12 cellular contexts compared by ENCODE assay signal in the genomic region with DNA sequence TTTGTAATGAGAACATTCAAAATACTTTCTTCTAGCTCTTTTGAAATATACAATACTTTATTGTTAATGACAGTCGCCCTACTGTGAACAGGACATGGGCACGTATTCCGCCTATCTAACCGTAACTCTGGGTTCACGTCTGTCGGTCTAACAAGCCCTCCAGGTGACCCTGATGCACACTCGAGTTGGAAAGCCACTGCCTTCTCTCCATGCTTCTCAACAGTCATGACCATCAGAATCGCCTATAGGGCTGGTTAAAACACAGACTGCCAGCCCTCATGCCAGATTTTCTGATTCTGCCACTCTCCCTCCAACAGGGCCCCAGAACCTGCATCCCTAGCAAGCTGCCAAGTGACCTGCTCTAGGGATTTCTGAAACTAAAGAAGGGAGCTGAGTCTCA.
DNase-seq lines count a peak whose midpoint lies in the region; ATAC-seq, FAIRE-seq and TF ChIP-seq lines count a peak whose summit lies in the region.
"Had no signal": no experiment of that assay in that cellular context is flagged by ENCODE, and none has a peak within 500 bp of the region (broad histone marks: within the 10 kb centered on the region; RNA-seq: fewer than 3 reads in every experiment).

No MANE protein-coding gene starts in this region.

- peaks cover 65% of the 10 kb centered on the region for H3K79me2 ChIP-seq in hepatocyte

- no peaks in the 10 kb centered on the region for H3K36me3 ChIP-seq in gastroesophageal sphincter
- no peaks in the 10 kb centered on the region for H3K36me3 ChIP-seq in hepatocyte (replicated peaks; ENCODE audit: insufficient read depth, low read depth)
- H3K36me3 ChIP-seq: HAP-1 had no signal

- no peaks in the 10 kb centered on the region for H4K20me1 ChIP-seq in hepatocyte (ENCODE audit: insufficient read depth, poor library complexity, severe bottlenecking)

- no peak for TF ChIP-seq POLR2A in gastroesophageal sphincter (IDR thresholded peaks at IDR 0.05)

- H3K27me3 Mint-ChIP-seq in T-helper 2 cell treated with Interferon-gamma antibody and Interleukin-4, amounts not matched to agents 5 μg/mL and 100 μg/mL, for 36 hours (ENCODE audit: low read depth), result no peaks in the 10 kb centered on the region
- no peaks in the 10 kb centered on the region for H3K27me3 Mint-ChIP-seq in activated CD4-positive, alpha-beta memory T cell treated with anti-CD3 and anti-CD28 coated beads, Interleukin-2, amount 10 ng/mL, durations not matched to agents 7 days and 5 days
- H3K27me3 Mint-ChIP-seq in stimulated activated naive CD8-positive, alpha-beta T cell treated with anti-CD3 and anti-CD28 coated beads, Interleukin-15, Interleukin-2, amounts not matched to agents 100 ng/mL and 50 ng/mL, for 24 hours, result no peaks in the 10 kb centered on the region

- no peak for TF ChIP-seq CTCF in gastroesophageal sphincter (IDR thresholded peaks at IDR 0.05)
- TF ChIP-seq CTCF in hepatocyte (IDR thresholded peaks at IDR 0.05; ENCODE audit: poor library complexity), result no peak

- H3K4me1 ChIP-seq in gastroesophageal sphincter (peaks cover 0 to 75% (median 14%) of the 10 kb centered on the region in 3 donors), hepatocyte (ENCODE audit: insufficient read depth) (no peaks in the 10 kb centered on the region)
- H3K4me1 ChIP-seq: HAP-1 had no signal

- H3K27ac ChIP-seq in gastroesophageal sphincter, result peak overlapping the region in 3 of 4 donors; percentile 13 to 58 (median 56)
- H3K27ac ChIP-seq in hepatocyte, result no peak overlapping the region

- H3K9me3 ChIP-seq in gastroesophageal sphincter (no peaks in the 10 kb centered on the region), hepatocyte (ENCODE audit: low read depth) (no peaks in the 10 kb centered on the region)
- H3K9me3 ChIP-seq: HAP-1 had no signal

- H3K4me3 ChIP-seq in gastroesophageal sphincter, result no peak overlapping the region
- H3K4me3 ChIP-seq in hepatocyte, result no peak overlapping the region
- H3K4me3 ChIP-seq: HAP-1 had no signal

- POLR2A ChIA-PET in activated CD4-positive, alpha-beta memory T cell treated with anti-CD3 and anti-CD28 coated beads, Interleukin-2, amount 10 ng/mL, durations not matched to agents 7 days and 5 days (lab: Charles Lee), result interaction anchor here (0.8 to 2.7 kb wide), 7 partner anchors 9 to 380 kb away, joined by 3 to 30 read pairs (median 3); no protein-coding TSS in a partner anchor

- H3K9me2 ChIP-seq in hepatocyte (replicated peaks; ENCODE audit: insufficient read depth), result no peaks in the 10 kb centered on the region

- peak overlapping the region; percentile 99 for H3K27ac Mint-ChIP-seq in T-helper 2 cell treated with Interferon-gamma antibody and Interleukin-4, amounts not matched to agents 5 μg/mL and 100 μg/mL, for 36 hours
- H3K27ac Mint-ChIP-seq in activated CD4-positive, alpha-beta memory T cell treated with anti-CD3 and anti-CD28 coated beads, Interleukin-2, amount 10 ng/mL, durations not matched to agents 7 days and 5 days, result peak overlapping the region; percentile 99
- H3K27ac Mint-ChIP-seq in stimulated activated naive CD8-positive, alpha-beta T cell treated with anti-CD3 and anti-CD28 coated beads, Interleukin-15, Interleukin-2, amounts not matched to agents 100 ng/mL and 50 ng/mL, for 24 hours, result peak overlapping the region; percentile 100

- 89 to 100% methylated on average over 7 to 8 of the region's 8 CpGs for WGBS in gastroesophageal sphincter (ENCODE audit: low coverage in 1 of 2), 2 donors
- WGBS in hepatocyte (ENCODE audit: low lambda C conversion rate, missing lambda C conversion rate), result 96% methylated on average over 8 of the region's 8 CpGs

- peaks cover 83% of the 10 kb centered on the region for H3K4me1 Mint-ChIP-seq in T-helper 2 cell treated with Interferon-gamma antibody and Interleukin-4, amounts not matched to agents 5 μg/mL and 100 μg/mL, for 36 hours (ENCODE audit: low read depth)
- peaks cover 85% of the 10 kb centered on the region for H3K4me1 Mint-ChIP-seq in activated CD4-positive, alpha-beta memory T cell treated with anti-CD3 and anti-CD28 coated beads, Interleukin-2, amount 10 ng/mL, durations not matched to agents 7 days and 5 days
- H3K4me1 Mint-ChIP-seq in stimulated activated naive CD8-positive, alpha-beta T cell treated with anti-CD3 and anti-CD28 coated beads, Interleukin-15, Interleukin-2, amounts not matched to agents 100 ng/mL and 50 ng/mL, for 24 hours (ENCODE audit: low read depth), result peaks cover 99% of the 10 kb centered on the region

- no peak overlapping the region for H2AFZ ChIP-seq in hepatocyte

- no peak for FAIRE-seq in frontal cortex (lab: Jason Lieb, UNC)
- FAIRE-seq: A204.1 had no signal

- TF ChIP-seq EP300 in gastroesophageal sphincter (IDR thresholded peaks at IDR 0.05), result no peak

- no peak for ATAC-seq in gastroesophageal sphincter

- no peaks in the 10 kb centered on the region for H3K9me3 Mint-ChIP-seq in T-helper 2 cell treated with Interferon-gamma antibody and Interleukin-4, amounts not matched to agents 5 μg/mL and 100 μg/mL, for 36 hours
- no peaks in the 10 kb centered on the region for H3K9me3 Mint-ChIP-seq in activated CD4-positive, alpha-beta memory T cell treated with anti-CD3 and anti-CD28 coated beads, Interleukin-2, amount 10 ng/mL, durations not matched to agents 7 days and 5 days
- H3K9me3 Mint-ChIP-seq in stimulated activated naive CD8-positive, alpha-beta T cell treated with anti-CD3 and anti-CD28 coated beads, Interleukin-15, Interleukin-2, amounts not matched to agents 100 ng/mL and 50 ng/mL, for 24 hours, result no peaks in the 10 kb centered on the region

- no peak for DNase-seq in T-helper 2 cell treated with Interferon-gamma antibody and Interleukin-4, amounts not matched to agents 5 μg/mL and 100 μg/mL, for 36 hours (ENCODE audit: low spot score)
- no peak for DNase-seq in T-helper 2 cell
- DNase-seq in activated CD4-positive, alpha-beta memory T cell treated with anti-CD3 and anti-CD28 coated beads, Interleukin-2, amount 10 ng/mL, durations not matched to agents 7 days and 5 days, result no peak
- DNase-seq in COLO829 (ENCODE audit: low spot score), result no peak
- no peak for DNase-seq in frontal cortex (ENCODE audit: low spot score in 2 of 2)
- no peak for DNase-seq in hepatocyte (ENCODE audit: low spot score)
- DNase-seq: amniotic stem cell; NK-92 treated with Interleukin-12 subunit alpha and Interleukin-12 subunit beta, amount 100 ng/mL, for 24 hours had no signal

- CTCF ChIA-PET in activated CD4-positive, alpha-beta memory T cell treated with anti-CD3 and anti-CD28 coated beads, Interleukin-2, amount 10 ng/mL, durations not matched to agents 7 days and 5 days (lab: Charles Lee), result interaction anchor here (0.7 to 1.5 kb wide), 4 partner anchors 13 to 313 kb away, joined by 3 to 7 read pairs (median 4); no protein-coding TSS in a partner anchor

- H3K27me3 ChIP-seq in gastroesophageal sphincter (no peaks in the 10 kb centered on the region), hepatocyte (no peaks in the 10 kb centered on the region)

- H3K36me3 Mint-ChIP-seq in T-helper 2 cell treated with Interferon-gamma antibody and Interleukin-4, amounts not matched to agents 5 μg/mL and 100 μg/mL, for 36 hours (ENCODE audit: low read depth), result peaks cover 24% of the 10 kb centered on the region
- peaks cover 5% of the 10 kb centered on the region for H3K36me3 Mint-ChIP-seq in activated CD4-positive, alpha-beta memory T cell treated with anti-CD3 and anti-CD28 coated beads, Interleukin-2, amount 10 ng/mL, durations not matched to agents 7 days and 5 days (ENCODE audit: low read depth)
- H3K36me3 Mint-ChIP-seq in stimulated activated naive CD8-positive, alpha-beta T cell treated with anti-CD3 and anti-CD28 coated beads, Interleukin-15, Interleukin-2, amounts not matched to agents 100 ng/mL and 50 ng/mL, for 24 hours (ENCODE audit: low read depth), result no peaks in the 10 kb centered on the region

- peak overlapping the region; percentile 86 for H3K4me3 Mint-ChIP-seq in T-helper 2 cell treated with Interferon-gamma antibody and Interleukin-4, amounts not matched to agents 5 μg/mL and 100 μg/mL, for 36 hours
- H3K4me3 Mint-ChIP-seq in activated CD4-positive, alpha-beta memory T cell treated with anti-CD3 and anti-CD28 coated beads, Interleukin-2, amount 10 ng/mL, durations not matched to agents 7 days and 5 days, result peak overlapping the region; percentile 18
- H3K4me3 Mint-ChIP-seq in stimulated activated naive CD8-positive, alpha-beta T cell treated with anti-CD3 and anti-CD28 coated beads, Interleukin-15, Interleukin-2, amounts not matched to agents 100 ng/mL and 50 ng/mL, for 24 hours, result peak overlapping the region; percentile 58

- no peak overlapping the region for H3K4me2 ChIP-seq in hepatocyte

Comparison
In these comparisons a context has a peak if more than half of its experiments do, and no peak if none do; other contexts are left out.
1. H3K4me3 Mint-ChIP-seq: peak in every context shown above with its lines; median percentile 86 in T-helper 2 cell treated with Interferon-gamma antibody and Interleukin-4, amounts not matched to agents 5 μg/mL and 100 μg/mL, for 36 hours; 58 in stimulated activated naive CD8-positive, alpha-beta T cell treated with anti-CD3 and anti-CD28 coated beads, Interleukin-15, Interleukin-2, amounts not matched to agents 100 ng/mL and 50 ng/mL, for 24 hours; 18 in activated CD4-positive, alpha-beta memory T cell treated with anti-CD3 and anti-CD28 coated beads, Interleukin-2, amount 10 ng/mL, durations not matched to agents 7 days and 5 days.